In genomic region chr10:30631188-30631587, GRCh38 we compare ENCODE assay signal across 3 cellular contexts.
TF ChIP-seq lines count a peak whose summit lies in the region.

No MANE protein-coding gene starts in this region.

TF ChIP-seq in A549, 52 proteins besides CTCF, POLR2A, EP300 and RAD21:
- TF ChIP-seq, protein P1, sequence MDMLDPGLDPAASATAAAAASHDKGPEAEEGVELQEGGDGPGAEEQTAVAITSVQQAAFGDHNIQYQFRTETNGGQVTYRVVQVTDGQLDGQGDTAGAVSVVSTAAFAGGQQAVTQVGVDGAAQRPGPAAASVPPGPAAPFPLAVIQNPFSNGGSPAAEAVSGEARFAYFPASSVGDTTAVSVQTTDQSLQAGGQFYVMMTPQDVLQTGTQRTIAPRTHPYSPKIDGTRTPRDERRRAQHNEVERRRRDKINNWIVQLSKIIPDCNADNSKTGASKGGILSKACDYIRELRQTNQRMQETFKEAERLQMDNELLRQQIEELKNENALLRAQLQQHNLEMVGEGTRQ (IDR thresholded peaks at IDR 0.05): no peak
- peak; percentile 59 for TF ChIP-seq MAFK (IDR thresholded peaks at IDR 0.05; ENCODE audit: partially characterized antibody)

TF ChIP-seq in IMR-90, 13 proteins besides CTCF, POLR2A, EP300 and RAD21:
- TF ChIP-seq RFX5 (IDR thresholded peaks at IDR 0.05; ENCODE audit: low read depth, low read length): no peak
- TF ChIP-seq FOS (IDR thresholded peaks at IDR 0.05; ENCODE audit: low read depth, low read length): no peak
TF ChIP-seq in IMR-90: peak in this region for 0.

TF ChIP-seq in K562, 482 proteins besides CTCF, POLR2A, EP300 and RAD21:
- TF ChIP-seq C11orf30 (IDR thresholded peaks at IDR 0.05; ENCODE audit: low read depth) (peak; percentile 31; the same call in 1 of the 2 replicates), ZNF316 (IDR thresholded peaks at IDR 0.05) (peak; percentile 64), FIP1L1 (IDR thresholded peaks at IDR 0.05; ENCODE audit: low read depth, low read length, poor library complexity, severe bottlenecking) (no peak)
